In the genomic region with DNA sequence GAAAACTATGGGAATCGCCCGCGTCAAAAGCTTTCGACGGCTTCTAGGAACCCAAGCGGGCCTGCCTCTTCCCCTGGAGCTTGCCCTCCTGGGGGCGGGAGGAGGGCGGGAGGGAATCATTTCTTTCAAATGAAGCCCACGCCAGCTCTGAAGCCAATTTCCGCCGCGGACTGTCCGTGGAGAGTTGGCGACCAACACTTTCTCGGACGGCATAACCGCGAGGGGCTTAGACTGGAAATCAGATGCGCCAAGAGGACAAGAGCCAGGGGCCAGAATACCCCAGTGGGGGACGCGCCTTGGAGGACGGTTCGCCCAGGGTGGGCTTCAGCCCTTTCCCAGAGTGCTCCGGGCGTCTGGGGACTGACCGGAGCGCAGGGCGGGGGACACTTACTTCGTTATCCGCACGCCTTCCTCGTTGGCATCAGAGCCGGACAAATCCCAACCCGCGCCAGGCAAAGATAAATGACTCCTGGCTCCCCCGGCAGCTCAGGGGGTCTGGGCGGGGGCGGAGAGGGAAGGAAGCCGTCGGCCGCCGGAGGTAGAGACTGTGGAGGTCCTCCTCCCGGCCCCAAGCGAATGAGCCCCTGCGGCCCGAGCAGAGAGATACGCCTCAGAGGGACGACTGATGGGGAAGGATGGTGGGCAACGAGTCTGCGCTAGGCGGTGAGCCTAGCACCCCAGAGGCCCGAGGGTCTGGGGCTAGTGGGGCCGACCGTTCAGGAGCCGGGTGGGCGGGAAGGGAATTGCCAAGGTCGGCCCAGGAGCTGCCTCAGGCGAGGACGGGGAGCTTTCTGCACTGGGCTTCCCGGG, we compare ENCODE assay signal across 1 cellular context.
TF ChIP-seq lines count a peak whose summit lies in the region.

No MANE protein-coding gene starts in this region.

TF ChIP-seq in IMR-90, 13 proteins besides CTCF, POLR2A, EP300 and RAD21 (continued from another document):
- TF ChIP-seq CHD1 (IDR thresholded peaks at IDR 0.05; ENCODE audit: low read depth, low read length) = no peak
- TF ChIP-seq RFX5 (IDR thresholded peaks at IDR 0.05; ENCODE audit: low read depth, low read length) = no peak
- TF ChIP-seq BHLHE40 (IDR thresholded peaks at IDR 0.05; ENCODE audit: low read depth, low read length) = no peak
TF ChIP-seq in IMR-90: peak in this region for 0.
